1 cellular context compared by ENCODE assay signal in genomic region chr12:57771873-57772428, GRCh38.
TF ChIP-seq lines count a peak whose summit lies in the region.

Gene METTL1, minus strand, starts transcription at chr12:57772105. Its CDS starts 22 bp downstream, at chr12:57772083.

TF ChIP-seq in HEK293, 187 proteins besides CTCF, POLR2A, EP300 and RAD21 (continued from another document and continues in another):
- TF ChIP-seq PATZ1 (tag by site-specific recombination; IDR thresholded peaks at IDR 0.05) (peak; percentile 85), ZSCAN4 (tag by site-specific recombination; IDR thresholded peaks at IDR 0.05) (peak; percentile 38; the same call in 1 of the 2 replicates), GLIS1 (tag by site-specific recombination; IDR thresholded peaks at IDR 0.05) (peak; percentile 74), ZSCAN5A (tag by site-specific recombination; IDR thresholded peaks at IDR 0.05) (peak; percentile 54; the same call in 1 of the 2 replicates), SP2 (tag by site-specific recombination; IDR thresholded peaks at IDR 0.05) (peak; percentile 85), ZNF654 (tag by site-specific recombination; IDR thresholded peaks at IDR 0.05; ENCODE audit: low read depth) (no peak), OSR2 (tag by site-specific recombination; IDR thresholded peaks at IDR 0.05) (peak; percentile 40; the same call in 1 of the 2 replicates), ZNF449 (tag by site-specific recombination; IDR thresholded peaks at IDR 0.05) (peak; percentile 97), ZNF184 (tag by site-specific recombination; IDR thresholded peaks at IDR 0.05) (peak; percentile 55; the same call in 1 of the 2 replicates), TSHZ1 (tag by site-specific recombination; IDR thresholded peaks at IDR 0.05; ENCODE audit: borderline replicate concordance) (no peak), HOXA7 (CRISPR knock-in tag; IDR thresholded peaks at IDR 0.05; ENCODE audit: borderline replicate concordance) (no peak), ZNF48 (tag by site-specific recombination; IDR thresholded peaks at IDR 0.05) (no peak), ZNF311 (tag by site-specific recombination; IDR thresholded peaks at IDR 0.05; ENCODE audit: borderline replicate concordance) (no peak), KLF16 (tag by site-specific recombination; IDR thresholded peaks at IDR 0.05) (peak; percentile 99), MYNN (tag by site-specific recombination; IDR thresholded peaks at IDR 0.05; ENCODE audit: borderline replicate concordance) (peak; percentile 66; the same call in 1 of the 2 replicates), ZNF174 (tag by site-specific recombination; IDR thresholded peaks at IDR 0.05) (no peak), ZNF138 (tag by site-specific recombination; IDR thresholded peaks at IDR 0.05; ENCODE audit: borderline replicate concordance) (no peak), ZBTB20 (tag by site-specific recombination; IDR thresholded peaks at IDR 0.05) (peak; percentile 98), ZNF248 (tag by site-specific recombination; IDR thresholded peaks at IDR 0.05) (no peak), ZNF571 (tag by site-specific recombination; IDR thresholded peaks at IDR 0.05) (no peak), ZNF830 (tag by site-specific recombination; IDR thresholded peaks at IDR 0.05; ENCODE audit: low read depth) (no peak), PRDM1 (tag by site-specific recombination; IDR thresholded peaks at IDR 0.05) (no peak), HOXC10 (CRISPR knock-in tag; IDR thresholded peaks at IDR 0.05) (no peak), TCF7L2 (IDR thresholded peaks at IDR 0.05; ENCODE audit: borderline replicate concordance, low read depth, low read length) (no peak), ZNF837 (tag by site-specific recombination; IDR thresholded peaks at IDR 0.05) (no peak), WT1 (tag by site-specific recombination; IDR thresholded peaks at IDR 0.05) (peak; percentile 95), ZBTB11 (tag by site-specific recombination; conservative IDR thresholded peaks at IDR 0.05; ENCODE audit: low read depth) (peak; percentile 38; the same call in 1 of the 2 replicates), ZNF768 (tag by site-specific recombination; IDR thresholded peaks at IDR 0.05) (no peak), ZNF747 (tag by site-specific recombination; IDR thresholded peaks at IDR 0.05) (no peak), ZNF600 (tag by site-specific recombination; IDR thresholded peaks at IDR 0.05) (peak; percentile 99), GFI1B (tag by site-specific recombination; IDR thresholded peaks at IDR 0.05) (no peak), ZNF664 (tag by site-specific recombination; IDR thresholded peaks at IDR 0.05) (no peak), ZNF423 (tag by site-specific recombination; IDR thresholded peaks at IDR 0.05) (peak; percentile 8; the same call in 1 of the 2 replicates), ZNF521 (tag by site-specific recombination; IDR thresholded peaks at IDR 0.05) (no peak), ZNF366 (tag by site-specific recombination; conservative IDR thresholded peaks at IDR 0.05) (peak; percentile 52; the same call in 1 of the 2 replicates), ZBTB1 (tag by site-specific recombination; IDR thresholded peaks at IDR 0.05) (no peak), PRDM4 (tag by site-specific recombination; IDR thresholded peaks at IDR 0.05) (peak; percentile 57), GLI4 (tag by site-specific recombination; IDR thresholded peaks at IDR 0.05) (no peak), OVOL3 (tag by site-specific recombination; IDR thresholded peaks at IDR 0.05) (peak; percentile 83), SP3 (tag by site-specific recombination; IDR thresholded peaks at IDR 0.05) (peak; percentile 93), ZNF513 (tag by site-specific recombination; IDR thresholded peaks at IDR 0.05) (no peak), ZNF202 (tag by site-specific recombination; IDR thresholded peaks at IDR 0.05; ENCODE audit: borderline replicate concordance) (no peak), ZNF777 (tag by site-specific recombination; IDR thresholded peaks at IDR 0.05; ENCODE audit: borderline replicate concordance) (no peak), ZNF426 (tag by site-specific recombination; IDR thresholded peaks at IDR 0.05) (no peak), ZNF335 (tag by site-specific recombination; conservative IDR thresholded peaks at IDR 0.05) (no peak; the same call in 1 of the 2 replicates), ZNF16 (tag by site-specific recombination; IDR thresholded peaks at IDR 0.05; ENCODE audit: low read depth) (0 out of 2 replicates have a peak, but pooled peaks have one; percentile 9), PBX3 (CRISPR knock-in tag; IDR thresholded peaks at IDR 0.05) (no peak)
